Comparison of ENCODE assay signal across 19 cellular contexts in the genomic region with DNA sequence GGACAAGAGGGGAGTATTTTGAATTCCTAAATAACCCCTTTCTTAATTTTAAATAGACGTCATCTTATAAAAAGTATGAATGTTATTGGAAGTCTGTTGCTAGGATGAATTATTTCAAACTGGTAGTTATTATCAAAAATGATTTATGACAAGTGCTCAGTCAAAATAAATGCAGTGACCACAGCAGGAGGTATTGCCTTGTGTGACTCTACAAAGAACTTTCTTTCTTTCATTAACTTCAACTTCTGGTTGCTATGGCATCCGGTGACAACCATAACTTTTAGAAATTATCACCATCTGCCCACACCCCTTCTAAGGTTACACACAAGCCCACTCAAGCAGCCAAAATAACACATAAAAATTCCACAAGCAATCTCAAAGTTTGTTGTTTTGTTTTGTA.
DNase-seq lines count a peak whose midpoint lies in the region; ATAC-seq and TF ChIP-seq lines count a peak whose summit lies in the region.
"Had no signal": no experiment of that assay in that cellular context is flagged by ENCODE, and none has a peak within 500 bp of the region (broad histone marks: within the 10 kb centered on the region; RNA-seq: fewer than 3 reads in every experiment).

No MANE protein-coding gene starts in this region.

- no peaks in the 10 kb centered on the region for H3K27me3 Mint-ChIP-seq in mesothelial cell of epicardium (ENCODE audit: low read depth)
- H3K27me3 Mint-ChIP-seq: CD4-positive, CD25-positive, alpha-beta regulatory T cell had no signal

- H3K9me3 Mint-ChIP-seq in mesothelial cell of epicardium = no peaks in the 10 kb centered on the region

- no peak for ATAC-seq in HG03457 (IDR thresholded peaks at IDR 0.05; ENCODE audit: unreplicated experiment)
- ATAC-seq: HepG2, Right ventricle myocardium inferior had no signal

- H3K36me3 Mint-ChIP-seq in mesothelial cell of epicardium = peaks cover 13% of the 10 kb centered on the region
- H3K36me3 Mint-ChIP-seq: CD4-positive, CD25-positive, alpha-beta regulatory T cell had no signal

- no peak for TF ChIP-seq CTCF in mesothelial cell of epicardium (IDR thresholded peaks at IDR 0.05; ENCODE audit: unreplicated experiment)

- no peak overlapping the region for H3K4me3 Mint-ChIP-seq in mesothelial cell of epicardium
- H3K4me3 Mint-ChIP-seq: CD4-positive, CD25-positive, alpha-beta regulatory T cell had no signal

- DNase-seq in NCI-H748 (lab: John Stamatoyannopoulos, UW; ENCODE audit: unreplicated experiment) (peak; percentile 10), NCI-H748 treated with DMSO at 0.1 percent for 48 hours (lab: John Stamatoyannopoulos, UW) (no peak), NCI-H524 treated with DMSO at 0.1 percent for 48 hours (lab: John Stamatoyannopoulos, UW) (peak; percentile 56), mesothelial cell of epicardium (ENCODE audit: low spot score in 2 of 2, unreplicated experiment in 2 of 2) (no peak), middle frontal gyrus (ENCODE audit: extremely low spot score, low spot score) (no peak), DMS53 treated with DMSO at 0.1 percent for 48 hours (lab: John Stamatoyannopoulos, UW; ENCODE audit: unreplicated experiment) (no peak)
- DNase-seq: BE2C; CD4-positive, CD25-positive, alpha-beta regulatory T cell; COR-L47; DMS153; EL; GOT3; KG1; NCI-H2081 treated with DMSO at 0.1 percent for 48 hours; NCI-H345; NCI-H526 treated with DMSO at 0.1 percent for 48 hours had no signal

- H3K4me1 Mint-ChIP-seq in mesothelial cell of epicardium = peaks cover 15% of the 10 kb centered on the region
- H3K4me1 Mint-ChIP-seq: CD4-positive, CD25-positive, alpha-beta regulatory T cell had no signal

- H3K27ac Mint-ChIP-seq in mesothelial cell of epicardium = peak overlapping the region; percentile 21
- H3K27ac Mint-ChIP-seq: CD4-positive, CD25-positive, alpha-beta regulatory T cell had no signal

Comparison
In these comparisons a context has a peak if more than half of its experiments do, and no peak if none do; other contexts are left out.
1. DNase-seq: peak in NCI-H748 (single experiment) and NCI-H524 treated with DMSO at 0.1 percent for 48 hours (single experiment); none in NCI-H748 treated with DMSO at 0.1 percent for 48 hours (single experiment), mesothelial cell of epicardium (0 of 2), middle frontal gyrus (single experiment) and DMS53 treated with DMSO at 0.1 percent for 48 hours (single experiment).